26 cellular contexts compared by ENCODE assay signal in genomic region chr19:53960886-53961285, GRCh38. TPM values are rescaled to one million over a fixed set of nuclear protein-coding genes. Genes with fewer than 3 reads are reported as not detected.
DNase-seq lines count a peak whose midpoint lies in the region; TF ChIP-seq lines count a peak whose summit lies in the region.
"Had no signal": no experiment of that assay in that cellular context is flagged by ENCODE, and none has a peak within 500 bp of the region (broad histone marks: within the 10 kb centered on the region; RNA-seq: fewer than 3 reads in every experiment).

No MANE protein-coding gene starts in this region.

- H3K9me3 Mint-ChIP-seq in endothelial cell (ENCODE audit: unreplicated experiment): no peaks in the 10 kb centered on the region
- H3K9me3 Mint-ChIP-seq in nephron: no peaks in the 10 kb centered on the region
- H3K9me3 Mint-ChIP-seq: activated naive CD4-positive, alpha-beta T cell treated with anti-CD3 and anti-CD28 coated beads, Interleukin-2, amount 10 ng/mL, durations not matched to agents 7 days and 5 days; activated T-cell treated with anti-CD3 and anti-CD28 coated beads, Interleukin-2, amount 50 U/mL, for 72 hours had no signal

- no TSS peak for BruUV-seq in PC-9 (replicated peaks; lab: Mats Ljungman, UMichigan)

- no peak for TF ChIP-seq POLR2A in tibial nerve (IDR thresholded peaks at IDR 0.05)

- H3K27ac Mint-ChIP-seq in endothelial cell (ENCODE audit: unreplicated experiment) (no peak overlapping the region), nephron (no peak overlapping the region)
- H3K27ac Mint-ChIP-seq: activated naive CD4-positive, alpha-beta T cell treated with anti-CD3 and anti-CD28 coated beads, Interleukin-2, amount 10 ng/mL, durations not matched to agents 7 days and 5 days; activated T-cell treated with anti-CD3 and anti-CD28 coated beads, Interleukin-2, amount 50 U/mL, for 72 hours; CD14-positive monocyte; naive thymus-derived CD4-positive, alpha-beta T cell had no signal

- no peaks in the 10 kb centered on the region for H3K9me3 ChIP-seq in PC-9 (ENCODE audit: insufficient read depth, low read depth)
- no peaks in the 10 kb centered on the region for H3K9me3 ChIP-seq in tibial nerve
- H3K9me3 ChIP-seq: gastroesophageal sphincter had no signal

- peak overlapping the region; percentile 72 for H3K4me2 ChIP-seq in PC-9

- CTCF ChIA-PET in PC-9 (lab: Charles Lee): no interaction called here

- H3F3A ChIP-seq in PC-9 (ENCODE audit: insufficient read depth, low read depth): peaks cover 17% of the 10 kb centered on the region; the same call in 1 of the 2 replicates

- H3K4me1 Mint-ChIP-seq in endothelial cell (ENCODE audit: unreplicated experiment): peaks cover 42% of the 10 kb centered on the region
- H3K4me1 Mint-ChIP-seq in nephron: no peaks in the 10 kb centered on the region

- H3K27me3 ChIP-seq in PC-9 (ENCODE audit: insufficient read depth, low read depth) (peaks cover 7% of the 10 kb centered on the region; the same call in 1 of the 2 replicates), tibial nerve (peaks cover 0 to 82% of the 10 kb centered on the region in 2 donors)

- H3K79me2 ChIP-seq in PC-9 (ENCODE audit: low read depth): no peaks in the 10 kb centered on the region

- H3K4me1 ChIP-seq in PC-9 (replicated peaks; ENCODE audit: insufficient read depth): peaks cover 13% of the 10 kb centered on the region
- H3K4me1 ChIP-seq in tibial nerve: no peaks in the 10 kb centered on the region

- H3K27ac ChIP-seq in PC-9: no peak overlapping the region
- no peak overlapping the region for H3K27ac ChIP-seq in substantia nigra (ENCODE audit: low read depth, low read length, poor library complexity, severe bottlenecking)
- H3K27ac ChIP-seq in tibial nerve: no peak overlapping the region
- H3K27ac ChIP-seq: gastroesophageal sphincter had no signal

- H3K36me3 ChIP-seq in PC-9 (ENCODE audit: low read depth) (no peaks in the 10 kb centered on the region), tibial nerve (no peaks in the 10 kb centered on the region)
- H3K36me3 ChIP-seq: gastroesophageal sphincter had no signal

- intact Hi-C loops in PC-9 (cut with micrococcal nuclease; ENCODE audit: unreplicated experiment): no loop called here

- no peak overlapping the region for H2AFZ ChIP-seq in PC-9

- TF ChIP-seq CTCF in PC-9 (conservative IDR thresholded peaks at IDR 0.05) (no peak), endothelial cell (IDR thresholded peaks at IDR 0.05; ENCODE audit: unreplicated experiment) (no peak), nephron (IDR thresholded peaks at IDR 0.05; ENCODE audit: unreplicated experiment in 3 of 3) (no peak), foreskin fibroblast (IDR thresholded peaks at IDR 0.05; ENCODE audit: low read depth, low read length) (no peak), tibial nerve (IDR thresholded peaks at IDR 0.05) (no peak)

- H3K4me3 ChIP-seq in PC-9 (no peak overlapping the region), foreskin fibroblast (ENCODE audit: low read depth in 1 of 2, low read length in 2 of 2) (no peak overlapping the region), tibial nerve (no peak overlapping the region)
- H3K4me3 ChIP-seq: gastroesophageal sphincter had no signal

- no peak for TF ChIP-seq EP300 in tibial nerve (IDR thresholded peaks at IDR 0.05)

- H3K4me3 Mint-ChIP-seq in endothelial cell (ENCODE audit: unreplicated experiment) (peak overlapping the region; percentile 67), nephron (peak overlapping the region; percentile 7 to 31 (median 18))
- H3K4me3 Mint-ChIP-seq: activated naive CD4-positive, alpha-beta T cell treated with anti-CD3 and anti-CD28 coated beads, Interleukin-2, amount 10 ng/mL, durations not matched to agents 7 days and 5 days; activated T-cell treated with anti-CD3 and anti-CD28 coated beads, Interleukin-2, amount 50 U/mL, for 72 hours had no signal

- 5 to 6% methylated on average over 8 of the region's 8 CpGs for WGBS in tibial nerve, 2 donors

- peaks cover 7% of the 10 kb centered on the region for H3K27me3 Mint-ChIP-seq in endothelial cell (ENCODE audit: unreplicated experiment)
- H3K27me3 Mint-ChIP-seq in nephron (ENCODE audit: low read depth): peaks cover 94% of the 10 kb centered on the region

- H3K36me3 Mint-ChIP-seq in endothelial cell (ENCODE audit: low read depth, unreplicated experiment) (peaks cover 4% of the 10 kb centered on the region), nephron (ENCODE audit: low read depth) (no peaks in the 10 kb centered on the region)
- H3K36me3 Mint-ChIP-seq: activated naive CD4-positive, alpha-beta T cell treated with anti-CD3 and anti-CD28 coated beads, Interleukin-2, amount 10 ng/mL, durations not matched to agents 7 days and 5 days had no signal

- no peaks in the 10 kb centered on the region for H3K9me2 ChIP-seq in PC-9 (ENCODE audit: insufficient read depth)

- POLR2A ChIA-PET in PC-9 (lab: Charles Lee; ENCODE audit: unreplicated experiment): no interaction called here

- no peaks in the 10 kb centered on the region for H4K20me1 ChIP-seq in PC-9 (ENCODE audit: insufficient read depth)

- DNase-seq in Daoy (ENCODE audit: low read depth) (peak; percentile 60), PC-9 (no peak), endothelial cell (ENCODE audit: low spot score) (no peak), GM03348 (ENCODE audit: low spot score) (no peak), foreskin fibroblast (no peak), substantia nigra (lab: John Stamatoyannopoulos, UW) (no peak), tibial nerve (ENCODE audit: low spot score in 2 of 2) (no peak)
- DNase-seq: activated CD4-positive, alpha-beta T cell treated with anti-CD3 and anti-CD28 coated beads for 1 hour; activated naive CD4-positive, alpha-beta T cell treated with anti-CD3 and anti-CD28 coated beads, Interleukin-2, amount 10 ng/mL, durations not matched to agents 7 days and 5 days; activated T-cell treated with anti-CD3 and anti-CD28 coated beads, Interleukin-2, amount 50 U/mL, for 72 hours; amygdala; caudate nucleus; effector CD4-positive, alpha-beta T cell; mesenchymal stem cell; naive thymus-derived CD4-positive, alpha-beta T cell; NCI-H1436 treated with DMSO at 0.1 percent for 48 hours; Right ventricle myocardium superior had no signal

RNA-seq across cellular contexts. Expression of gene CACNG8, which starts 1.9 kb away (rescaled TPM):
- total RNA-seq in Daoy (2014; rRNA removed; shearing (Covaris generic)): 0.48 and 2.9 TPM in 2 replicates
- total RNA-seq in PC-9 (2021): 2.9 and 3.8 TPM in 2 replicates
- total RNA-seq in endothelial cell (ENCODE audit: unreplicated experiment): 12.9 TPM
- not detected for total RNA-seq in tibial nerve
- total RNA-seq: activated CD8-positive, alpha-beta memory T cell treated with anti-CD3 and anti-CD28 coated beads for 36 hours; esophagus mucosa; OCI-LY7 had no signal

RNA-seq across cellular contexts. Expression of gene CACNG6, which starts 30.6 kb away (rescaled TPM):
- 1.0 and 9.3 TPM in 2 replicates for total RNA-seq in Daoy (2014; rRNA removed; shearing (Covaris generic))
- total RNA-seq in PC-9 (2021) (11.5 and 18.7 TPM in 2 replicates), endothelial cell (ENCODE audit: unreplicated experiment) (0.21 TPM), tibial nerve (not detected)
- total RNA-seq: activated CD8-positive, alpha-beta memory T cell treated with anti-CD3 and anti-CD28 coated beads for 36 hours; activated T-cell treated with anti-CD3 and anti-CD28 coated beads, Interleukin-2, amount 50 U/mL, for 72 hours; esophagus mucosa; gastroesophageal sphincter; MCF 10A; Right ventricle myocardium superior; sciatic nerve had no signal

RNA-seq across cellular contexts. Expression of gene CACNG7, which starts 51.8 kb away (rescaled TPM):
- total RNA-seq in Daoy (2014; rRNA removed; shearing (Covaris generic)): 0.29 and 0.54 TPM in 2 replicates
- total RNA-seq in PC-9 (2021) (not detected in 2 replicates), endothelial cell (ENCODE audit: unreplicated experiment) (0.51 TPM), tibial nerve (not detected)
- total RNA-seq: activated CD8-positive, alpha-beta memory T cell treated with anti-CD3 and anti-CD28 coated beads for 36 hours; activated T-cell treated with anti-CD3 and anti-CD28 coated beads, Interleukin-2, amount 50 U/mL, for 72 hours; esophagus mucosa; gastroesophageal sphincter; H4; MCF 10A; naive thymus-derived CD4-positive, alpha-beta T cell; OCI-LY7; Right ventricle myocardium superior; sciatic nerve had no signal
